ENCODE assay signal across 9 cellular contexts in the genomic region with DNA sequence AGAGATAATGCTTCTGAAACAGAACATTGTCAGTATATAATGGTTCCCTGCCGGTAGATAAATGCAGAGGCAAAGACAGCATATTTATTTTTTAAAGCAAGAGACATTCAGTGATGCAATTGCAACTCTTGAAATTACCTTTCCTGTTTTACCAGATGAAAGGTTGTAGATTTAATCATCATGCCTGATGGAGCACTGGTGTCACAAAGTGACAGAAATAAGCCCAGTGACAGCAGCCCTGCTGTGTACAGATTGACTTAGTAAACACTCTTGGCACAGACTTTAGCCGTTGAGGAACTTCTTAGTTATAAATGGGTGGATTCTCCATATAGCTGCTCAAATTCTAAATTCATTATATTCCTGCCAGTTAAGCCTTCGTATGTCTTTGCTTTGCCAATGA.
DNase-seq lines count a peak whose midpoint lies in the region; ATAC-seq and TF ChIP-seq lines count a peak whose summit lies in the region.
"Had no signal": no experiment of that assay in that cellular context is flagged by ENCODE, and none has a peak within 500 bp of the region (broad histone marks: within the 10 kb centered on the region; RNA-seq: fewer than 3 reads in every experiment).

No MANE protein-coding gene starts in this region.

- H3K27me3 ChIP-seq in neutrophil (no peaks in the 10 kb centered on the region), H7 (ENCODE audit: control insufficient read depth, insufficient read depth, low read length) (no peaks in the 10 kb centered on the region)

- H3K36me3 ChIP-seq in neutrophil (no peaks in the 10 kb centered on the region), H7 (replicated peaks; ENCODE audit: control insufficient read depth, insufficient read depth, low read length) (no peaks in the 10 kb centered on the region)

- H3K27ac ChIP-seq in neutrophil: peak overlapping the region; percentile 65

- H3K4me3 ChIP-seq in neutrophil (ENCODE audit: low read depth in 1 of 2, low read length in 1 of 2): no peak overlapping the region
- H3K4me3 ChIP-seq in H7 (ENCODE audit: insufficient read depth, low read depth, low read length): no peak overlapping the region

- peak; percentile 23 for ATAC-seq in HG03378 (IDR thresholded peaks at IDR 0.05; ENCODE audit: unreplicated experiment)

- peaks cover 0 to 20% of the 10 kb centered on the region in 2 experiments for H3K4me1 ChIP-seq in neutrophil (ENCODE audit: control insufficient read depth in 1 of 2, insufficient read depth in 1 of 2, low read depth in 1 of 2, low read length in 1 of 2)

- TF ChIP-seq CTCF in neutrophil (IDR thresholded peaks at IDR 0.05): no peak

- DNase-seq in NCI-H2107 treated with DMSO at 0.1 percent for 48 hours (lab: John Stamatoyannopoulos, UW; ENCODE audit: unreplicated experiment): peak; percentile 52
- no peak for DNase-seq in NCI-H2107 (lab: John Stamatoyannopoulos, UW)
- peak; percentile 28 for DNase-seq in SK-N-DZ (ENCODE audit: low spot score)
- DNase-seq in SW 1271 (lab: John Stamatoyannopoulos, UW): no peak
- DNase-seq in foreskin melanocyte: no peak
- no peak for DNase-seq in H7
- DNase-seq: NCI-H82 had no signal

- no peaks in the 10 kb centered on the region for H3K9me3 ChIP-seq in neutrophil

Comparison
In these comparisons a context has a peak if more than half of its experiments do, and no peak if none do; other contexts are left out.
1. DNase-seq: peak in NCI-H2107 treated with DMSO at 0.1 percent for 48 hours (single experiment) and SK-N-DZ (single experiment); none in NCI-H2107 (single experiment), SW 1271 (0 of 2), foreskin melanocyte (single experiment) and H7 (single experiment).